8 cellular contexts compared by ENCODE assay signal in the genomic region with DNA sequence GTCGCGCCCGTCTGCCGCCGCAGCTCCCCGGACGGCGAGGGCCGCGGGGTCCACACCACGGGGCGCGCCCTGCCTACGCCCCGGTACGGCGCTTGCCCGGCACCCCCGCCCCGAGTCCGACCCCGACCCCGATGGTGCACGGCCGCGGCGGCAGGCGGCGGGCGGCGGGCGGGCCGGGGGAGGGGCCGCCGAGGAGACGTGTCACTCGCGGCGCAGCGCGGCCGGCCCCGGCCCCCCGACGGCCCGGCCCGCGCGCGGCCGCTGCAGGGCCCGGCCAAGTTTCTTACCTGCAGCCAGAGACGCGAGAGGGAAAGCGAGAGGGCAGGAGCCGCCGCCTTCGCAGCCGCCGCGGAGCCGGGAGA.
DNase-seq lines count a peak whose midpoint lies in the region; ATAC-seq, FAIRE-seq and TF ChIP-seq lines count a peak whose summit lies in the region.

No MANE protein-coding gene starts in this region.

- TF ChIP-seq CTCF in GM13977 (IDR thresholded peaks at IDR 0.05; ENCODE audit: extremely low read depth, insufficient read depth, missing control alignments) (no peak), HFF-Myc (IDR thresholded peaks at IDR 0.05; ENCODE audit: low read depth, low read length, missing control alignments) (no peak), SU-DHL-6 (IDR thresholded peaks at IDR 0.05; ENCODE audit: insufficient read depth, low read length, poor library complexity, severe bottlenecking) (no peak), foreskin fibroblast (IDR thresholded peaks at IDR 0.05; ENCODE audit: low read depth, low read length) (no peak)

- no peaks in the 10 kb centered on the region for H3K36me3 ChIP-seq in SU-DHL-6 (ENCODE audit: low read length)

- H2AFZ ChIP-seq in SU-DHL-6 (ENCODE audit: low read depth, low read length, severe bottlenecking), result no peak overlapping the region

- DNase-seq in GM13977 (ENCODE audit: low spot score), result peak; percentile 53
- DNase-seq in HFF-Myc (ENCODE audit: extremely low read depth, low read depth), result no peak
- no peak for DNase-seq in foreskin fibroblast
- DNase-seq in RKO (ENCODE audit: low spot score), result no peak
- DNase-seq in urothelium cell line (ENCODE audit: low spot score), result no peak
- no peak for DNase-seq in pons (ENCODE audit: low spot score)

- H3K4me3 ChIP-seq in HFF-Myc (replicated peaks; ENCODE audit: low read depth, low read length), result peak overlapping the region; percentile 83
- peak overlapping the region; percentile 61 for H3K4me3 ChIP-seq in SU-DHL-6 (ENCODE audit: insufficient read depth, low read length, poor library complexity, severe bottlenecking)
- peak overlapping the region; percentile 78 to 89 for H3K4me3 ChIP-seq in foreskin fibroblast (ENCODE audit: low read depth in 1 of 2, low read length in 2 of 2)

- H3K79me2 ChIP-seq in SU-DHL-6 (ENCODE audit: insufficient read depth, low read length), result 0 out of 2 replicates have a peak, but pooled peaks cover 6% of the 10 kb centered on the region

- H3K4me3 Mint-ChIP-seq in stimulated activated memory B cell treated with anti-CD40 and anti-IgM and Interleukin-4, amounts not matched to agents 10 μg/mL and 1 μg/mL and 100 μg/mL, for 72 hours, result peak overlapping the region; percentile 82

- peaks cover 4% of the 10 kb centered on the region for H3K9me3 Mint-ChIP-seq in stimulated activated memory B cell treated with anti-CD40 and anti-IgM and Interleukin-4, amounts not matched to agents 10 μg/mL and 1 μg/mL and 100 μg/mL, for 72 hours

- H3K27ac ChIP-seq in SU-DHL-6 (ENCODE audit: low read depth, low read length), result no peak overlapping the region; the same call in 1 of the 2 replicates

- H3K27me3 Mint-ChIP-seq in stimulated activated memory B cell treated with anti-CD40 and anti-IgM and Interleukin-4, amounts not matched to agents 10 μg/mL and 1 μg/mL and 100 μg/mL, for 72 hours, result peaks cover 33% of the 10 kb centered on the region

- no peaks in the 10 kb centered on the region for H4K20me1 ChIP-seq in SU-DHL-6 (ENCODE audit: low read depth, low read length)

- no peaks in the 10 kb centered on the region for H3K27me3 ChIP-seq in SU-DHL-6 (ENCODE audit: low read length)

- peaks cover 18% of the 10 kb centered on the region for H3K4me1 Mint-ChIP-seq in stimulated activated memory B cell treated with anti-CD40 and anti-IgM and Interleukin-4, amounts not matched to agents 10 μg/mL and 1 μg/mL and 100 μg/mL, for 72 hours

- no peak for FAIRE-seq in urothelium cell line (lab: Jason Lieb, UNC)

- H3K9me2 ChIP-seq in SU-DHL-6 (replicated peaks; ENCODE audit: insufficient read depth, low read length), result no peaks in the 10 kb centered on the region

- peak overlapping the region; percentile 75 for H3K27ac Mint-ChIP-seq in stimulated activated memory B cell treated with anti-CD40 and anti-IgM and Interleukin-4, amounts not matched to agents 10 μg/mL and 1 μg/mL and 100 μg/mL, for 72 hours

- peak overlapping the region; percentile 35 for H3K4me2 ChIP-seq in SU-DHL-6 (ENCODE audit: low read depth, low read length, poor library complexity, severe bottlenecking)

- peak overlapping the region; percentile 58 for H3K9ac ChIP-seq in SU-DHL-6 (ENCODE audit: low read length)

- H3K36me3 Mint-ChIP-seq in stimulated activated memory B cell treated with anti-CD40 and anti-IgM and Interleukin-4, amounts not matched to agents 10 μg/mL and 1 μg/mL and 100 μg/mL, for 72 hours, result no peaks in the 10 kb centered on the region

- in situ Hi-C loops in GM13977 (cut with MboI; ENCODE audit: low pct_unique_long_range_greater_than_20kb, low sequenced_read_pairs, unreplicated experiment), result loop anchor here (25.0 kb wide), 1 partner anchor 206 kb away; no protein-coding TSS in a partner anchor

- H3K9me3 ChIP-seq in SU-DHL-6 (ENCODE audit: insufficient read depth, low read length), result no peaks in the 10 kb centered on the region

- ATAC-seq in stimulated activated memory B cell treated with anti-CD40 and anti-IgM and Interleukin-4, amounts not matched to agents 10 μg/mL and 1 μg/mL and 100 μg/mL, for 72 hours, result peak; percentile 31

- H3F3A ChIP-seq in SU-DHL-6 (ENCODE audit: insufficient read depth), result no peaks in the 10 kb centered on the region
